ENCODE assay signal across 11 cellular contexts in the genomic region with DNA sequence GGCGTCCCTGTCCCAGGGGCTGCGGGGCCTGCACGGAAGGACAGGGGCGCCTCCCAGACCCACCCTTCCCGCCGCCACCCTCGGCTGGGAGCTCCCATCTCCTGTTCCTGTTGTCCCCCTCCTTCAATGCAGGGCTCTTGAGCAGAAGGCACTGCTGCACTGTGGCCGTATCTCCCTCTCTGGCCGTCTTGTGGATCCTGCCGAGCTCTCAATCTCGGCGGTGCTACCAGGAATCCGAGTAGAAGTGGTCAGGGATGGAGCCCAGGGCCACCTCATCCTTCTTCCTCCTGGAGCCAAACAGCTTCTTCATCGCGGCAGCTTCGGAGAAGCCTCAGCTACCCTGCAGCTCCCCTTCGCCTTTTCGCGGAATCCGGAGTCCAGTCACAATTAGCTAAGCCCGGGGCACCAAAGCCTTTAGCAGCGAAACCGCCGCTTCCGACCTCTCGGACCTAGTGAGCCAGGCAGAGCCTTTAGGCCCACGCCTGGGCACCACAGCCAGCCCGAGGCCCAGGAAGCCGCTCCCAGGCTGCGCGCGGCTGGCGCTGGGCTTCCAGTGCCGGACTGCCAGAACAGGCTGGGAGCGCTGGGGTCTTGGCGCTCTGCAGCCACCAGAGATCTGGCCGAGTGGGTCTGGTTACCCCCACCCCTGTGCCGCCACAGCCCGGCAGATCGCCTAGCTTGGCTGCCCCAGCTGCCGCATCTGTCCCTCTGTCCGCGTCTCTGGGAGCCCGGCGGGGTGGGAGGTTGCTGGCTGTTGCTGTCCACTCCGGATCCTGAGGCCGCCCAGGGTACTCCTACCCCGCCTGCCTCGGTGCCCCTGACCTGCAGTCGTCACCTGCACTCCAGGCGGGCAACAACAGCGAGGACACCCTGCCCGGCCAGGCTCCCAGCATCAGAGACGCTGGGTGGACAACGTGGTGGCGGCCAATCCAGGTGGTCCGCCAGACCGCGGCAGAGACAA.
DNase-seq lines count a peak whose midpoint lies in the region; ATAC-seq, FAIRE-seq and TF ChIP-seq lines count a peak whose summit lies in the region.
"Had no signal": no experiment of that assay in that cellular context is flagged by ENCODE, and none has a peak within 500 bp of the region (broad histone marks: within the 10 kb centered on the region; RNA-seq: fewer than 3 reads in every experiment).

No MANE protein-coding gene starts in this region.

- H3K27ac Mint-ChIP-seq in IgD-negative memory B cell = peak overlapping the region in 1 of 3 donors; percentile 47

- H3K36me3 Mint-ChIP-seq in IgD-negative memory B cell = peaks cover under 1% of the 10 kb centered on the region

- BruUV-seq in endothelial cell of umbilical vein (replicated peaks; lab: Mats Ljungman, UMichigan) = no TSS peak

- no peaks in the 10 kb centered on the region for H3K79me2 ChIP-seq in ACC112 (ENCODE audit: control insufficient read depth, insufficient read depth, low read length, unreplicated experiment)
- no peaks in the 10 kb centered on the region for H3K79me2 ChIP-seq in endothelial cell of umbilical vein (ENCODE audit: control insufficient read depth, insufficient read depth, low read length)

- peaks cover 39% of the 10 kb centered on the region for H3K27me3 Mint-ChIP-seq in IgD-negative memory B cell

- H3K27me3 ChIP-seq in ACC112 (ENCODE audit: insufficient read depth, low read length) (peaks cover 80% of the 10 kb centered on the region), endothelial cell of umbilical vein (ENCODE audit: control insufficient read depth in 2 of 2, insufficient read depth in 2 of 2, low read length in 2 of 2) (peaks cover 26 to 46% of the 10 kb centered on the region in 2 experiments)

- TF ChIP-seq CTCF in endothelial cell of umbilical vein (IDR thresholded peaks at IDR 0.05; ENCODE audit: extremely low read depth in 1 of 2, insufficient read depth in 1 of 2, low read depth in 1 of 2, low read length in 2 of 2) = no peak

- H3K4me3 ChIP-seq in ACC112 (ENCODE audit: low read depth, low read length) = peak overlapping the region; percentile 64
- H3K4me3 ChIP-seq in endothelial cell of umbilical vein (replicated peaks in 1 of 3; ENCODE audit: insufficient read depth in 1 of 3, low read depth in 1 of 3, low read length in 3 of 3) = no peak overlapping the region

- DNase-seq in endothelial cell of umbilical vein (ENCODE audit: low read depth, low spot score) (no peak), myocyte (ENCODE audit: low read depth) (peak; percentile 3), NOMO-1 (lab: John Stamatoyannopoulos, UW; ENCODE audit: unreplicated experiment in 2 of 2) (no peak)
- DNase-seq: DMS79 had no signal

- H2AFZ ChIP-seq in ACC112 (ENCODE audit: low read length, unreplicated experiment) (peak overlapping the region; percentile 39), endothelial cell of umbilical vein (ENCODE audit: low read depth, low read length) (peak overlapping the region; percentile 42)

- peak overlapping the region; percentile 24 to 91 (median 79) for H3K4me3 Mint-ChIP-seq in IgD-negative memory B cell

- no peak overlapping the region for H3K9ac ChIP-seq in endothelial cell of umbilical vein (replicated peaks; ENCODE audit: extremely low read depth, insufficient read depth, low read length)

- CTCF ChIA-PET in endothelial cell of umbilical vein (lab: Charles Lee) = interaction anchor here (0.7 to 1.0 kb wide), 2 partner anchors 42 to 88 kb away, joined by 3 read pairs; no protein-coding TSS in a partner anchor

- H3K36me3 ChIP-seq in ACC112 (ENCODE audit: insufficient read depth, low read length) (no peaks in the 10 kb centered on the region), endothelial cell of umbilical vein (ENCODE audit: control insufficient read depth in 2 of 2, extremely low read depth in 1 of 2, insufficient read depth in 2 of 2, low read length in 2 of 2) (no peaks in the 10 kb centered on the region)

- intact Hi-C loops in endothelial cell of umbilical vein (cut with micrococcal nuclease) = no loop called here

- peaks cover 3 to 9% (median 7%) of the 10 kb centered on the region in 3 donors for H3K4me1 Mint-ChIP-seq in IgD-negative memory B cell

- POLR2A ChIA-PET in endothelial cell of umbilical vein (lab: Charles Lee) = no interaction called here

- no peaks in the 10 kb centered on the region for H3K9me3 ChIP-seq in endothelial cell of umbilical vein (replicated peaks; ENCODE audit: control insufficient read depth, insufficient read depth, low read length)

- no peak overlapping the region for H3K27ac ChIP-seq in ACC112 (ENCODE audit: low read depth, low read length)
- no peak overlapping the region for H3K27ac ChIP-seq in endothelial cell of umbilical vein (ENCODE audit: insufficient read depth, low read depth, low read length)

- FAIRE-seq in endothelial cell of umbilical vein (lab: Jason Lieb, UNC) = no peak

- no peak overlapping the region for H3K4me2 ChIP-seq in endothelial cell of umbilical vein (ENCODE audit: insufficient read depth, low read length)

- TF ChIP-seq POLR2A in endothelial cell of umbilical vein (IDR thresholded peaks at IDR 0.05; ENCODE audit: low read depth, low read length) = no peak

- no peak for ATAC-seq in HG02763 (IDR thresholded peaks at IDR 0.05; ENCODE audit: unreplicated experiment)
- ATAC-seq in GM21723 (IDR thresholded peaks at IDR 0.05; ENCODE audit: unreplicated experiment) = no peak
- no peak for ATAC-seq in HG03571 (IDR thresholded peaks at IDR 0.05; ENCODE audit: unreplicated experiment)
- ATAC-seq: activated CD4-positive, CD25-positive, alpha-beta regulatory T cell treated with anti-CD3 and anti-CD28 coated beads, Interleukin-2, amount 50 U/mL, for 24 hours; HCT116 had no signal

- H4K20me1 ChIP-seq in endothelial cell of umbilical vein (replicated peaks; ENCODE audit: control insufficient read depth, extremely low read depth, insufficient read depth, low read length) = no peaks in the 10 kb centered on the region

- H3K4me1 ChIP-seq in ACC112 (ENCODE audit: control insufficient read depth, insufficient read depth, low read length, unreplicated experiment) (peaks cover 7% of the 10 kb centered on the region), endothelial cell of umbilical vein (ENCODE audit: control insufficient read depth, extremely low read depth, insufficient read depth, low read length) (no peaks in the 10 kb centered on the region)

- no peaks in the 10 kb centered on the region for H3K9me1 ChIP-seq in endothelial cell of umbilical vein (replicated peaks; ENCODE audit: control insufficient read depth, extremely low read depth, insufficient read depth, low read length)

- H3K9me3 Mint-ChIP-seq in IgD-negative memory B cell = peaks cover 0 to 2% (median 0%) of the 10 kb centered on the region in 3 donors

- dilution Hi-C loops in endothelial cell of umbilical vein (cut with MboI; ENCODE audit: extremely low pct_ligation_motif_present, low sequenced_read_pairs) = no loop called here

TF ChIP-seq in endothelial cell of umbilical vein, 7 proteins besides CTCF, POLR2A, EP300 and RAD21:
- no peak for TF ChIP-seq GATA2 (IDR thresholded peaks at IDR 0.05; ENCODE audit: insufficient read depth, insufficient read length, low read depth, low read length)
- no peak for TF ChIP-seq POLR2AphosphoS5 (IDR thresholded peaks at IDR 0.05; ENCODE audit: insufficient read depth, low read depth, low read length)
- no peak for TF ChIP-seq MYC (IDR thresholded peaks at IDR 0.05; ENCODE audit: low read depth, low read length)
- peak; percentile 91 for TF ChIP-seq EZH2 (IDR thresholded peaks at IDR 0.05; ENCODE audit: borderline replicate concordance, low read depth, low read length, severe bottlenecking)
- TF ChIP-seq, protein P1, sequence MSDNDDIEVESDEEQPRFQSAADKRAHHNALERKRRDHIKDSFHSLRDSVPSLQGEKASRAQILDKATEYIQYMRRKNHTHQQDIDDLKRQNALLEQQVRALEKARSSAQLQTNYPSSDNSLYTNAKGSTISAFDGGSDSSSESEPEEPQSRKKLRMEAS (IDR thresholded peaks at IDR 0.05; ENCODE audit: insufficient read depth, insufficient read length) = no peak
